33 cellular contexts compared by ENCODE assay signal in the genomic region with DNA sequence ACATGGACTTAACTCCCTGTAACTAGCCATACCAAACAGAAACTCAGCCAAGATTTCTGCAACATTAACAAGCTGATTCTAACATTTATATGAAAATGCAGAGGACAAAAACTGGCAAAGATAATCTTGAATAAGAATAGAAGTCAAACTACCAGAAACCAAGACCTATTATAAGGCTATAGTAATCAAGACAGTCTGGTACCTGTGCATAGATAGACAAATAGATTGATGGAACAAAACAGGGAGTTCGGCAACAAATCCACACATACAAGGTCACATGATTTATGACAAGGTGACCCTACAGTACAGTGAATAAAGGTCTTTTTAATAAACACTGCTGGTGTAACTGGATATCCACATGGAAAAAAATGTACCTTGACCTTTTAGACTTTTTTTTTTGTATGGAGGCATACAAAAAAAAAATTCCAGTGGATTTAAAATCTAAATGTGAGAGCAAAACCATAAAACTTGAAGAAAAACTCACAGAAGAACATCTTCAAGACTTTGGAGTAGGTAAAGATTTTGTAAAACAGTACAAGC.
"Had no signal": no experiment of that assay in that cellular context is flagged by ENCODE, and none has a peak within 500 bp of the region (broad histone marks: within the 10 kb centered on the region; RNA-seq: fewer than 3 reads in every experiment).

No MANE protein-coding gene starts in this region.

- H3K36me3 Mint-ChIP-seq: activated naive CD8-positive, alpha-beta T cell treated with anti-CD3 and anti-CD28 coated beads, Interleukin-2, amount 10 ng/mL, durations not matched to agents 7 days and 5 days had no signal

- DNase-seq: activated B cell treated with CpG ODN at 0.5 μM for 24 hours; activated CD4-positive, alpha-beta memory T cell treated with anti-CD3 and anti-CD28 coated beads, Interleukin-2, amount 10 ng/mL, durations not matched to agents 7 days and 5 days; activated CD4-positive, alpha-beta T cell treated with anti-CD3 and anti-CD28 coated beads for 4 hours; activated CD4-positive, alpha-beta T cell treated with anti-CD3 and anti-CD28 coated beads, Interleukin-2, amount 50 U/mL, for 1 hour; activated CD4-positive, CD25-positive, alpha-beta regulatory T cell treated with anti-CD3 and anti-CD28 coated beads, Interleukin-2, amount 50 U/mL, for 72 hours; activated gamma-delta T cell; activated naive CD4-positive, alpha-beta T cell treated with Interleukin-2 at 50 U/mL for 16 hours; activated naive CD8-positive, alpha-beta T cell treated with anti-CD3 and anti-CD28 coated beads, Interleukin-2, amount 10 ng/mL, durations not matched to agents 7 days and 5 days; activated T-cell treated with anti-CD3 and anti-CD28 coated beads, Interleukin-2, amount 50 U/mL, for 1 hour; activated T-cell treated with anti-CD3 and anti-CD28 coated beads, Interleukin-2, amount 50 U/mL, for 72 hours; amygdala; KG1; NCI-H1092 treated with DMSO at 0.1 percent for 48 hours; NCI-H1417; NCI-H1694; NCI-H1930; NCI-H2081 treated with DMSO at 0.1 percent for 48 hours; NCI-H345; NCI-H524 treated with DMSO at 0.1 percent for 48 hours; OCI-M1; Right ventricle myocardium superior; SJCRH30; SW 1271; T-helper 1 cell; T-helper 2 cell; T-helper 9 cell had no signal

- H3K4me1 ChIP-seq: ascending aorta, SJCRH30 had no signal

- H3K27ac Mint-ChIP-seq: activated B cell treated with CpG ODN at 0.5 μM for 24 hours; activated CD4-positive, alpha-beta memory T cell treated with anti-CD3 and anti-CD28 coated beads, Interleukin-2, amount 10 ng/mL, durations not matched to agents 7 days and 5 days; activated naive CD4-positive, alpha-beta T cell treated with anti-CD3 and anti-CD28 coated beads, Interleukin-2, amount 50 U/mL, for 24 hours; activated naive CD8-positive, alpha-beta T cell treated with anti-CD3 and anti-CD28 coated beads, Interleukin-2, amount 10 ng/mL, durations not matched to agents 7 days and 5 days; activated T-cell treated with anti-CD3 and anti-CD28 coated beads, Interleukin-2, amount 50 U/mL, for 72 hours; activated T-helper 2 cell treated with anti-CD3 and anti-CD28 coated beads, Interferon-gamma antibody, Interleukin-2, Interleukin-4, amounts not matched to agents 10 μg/mL and 5 μg/mL and 100 μg/mL, durations not matched to agents 14 hours and 24 hours and 36 hours; IgD-negative memory B cell had no signal

- H3K36me3 ChIP-seq: ascending aorta, cardiac muscle cell had no signal

- H3K27me3 ChIP-seq: ascending aorta, SJCRH30 had no signal

- H3K27ac ChIP-seq: ascending aorta, cardiac muscle cell, SJCRH30, VCaP had no signal

- H3K9me3 ChIP-seq: ascending aorta, SJCRH30 had no signal

- H3K9me3 Mint-ChIP-seq: activated B cell treated with CpG ODN at 0.5 μM for 24 hours; activated CD4-positive, alpha-beta memory T cell treated with anti-CD3 and anti-CD28 coated beads, Interleukin-2, amount 10 ng/mL, durations not matched to agents 7 days and 5 days; activated naive CD4-positive, alpha-beta T cell treated with anti-CD3 and anti-CD28 coated beads, Interleukin-2, amount 50 U/mL, for 24 hours; activated naive CD8-positive, alpha-beta T cell treated with anti-CD3 and anti-CD28 coated beads, Interleukin-2, amount 10 ng/mL, durations not matched to agents 7 days and 5 days; activated T-cell treated with anti-CD3 and anti-CD28 coated beads, Interleukin-2, amount 50 U/mL, for 72 hours; activated T-helper 2 cell treated with anti-CD3 and anti-CD28 coated beads, Interferon-gamma antibody, Interleukin-2, Interleukin-4, amounts not matched to agents 10 μg/mL and 5 μg/mL and 100 μg/mL, durations not matched to agents 14 hours and 24 hours and 36 hours; central memory CD8-positive, alpha-beta T cell had no signal

- H3K4me3 Mint-ChIP-seq: activated B cell treated with CpG ODN at 0.5 μM for 24 hours; activated CD4-positive, alpha-beta memory T cell treated with anti-CD3 and anti-CD28 coated beads, Interleukin-2, amount 10 ng/mL, durations not matched to agents 7 days and 5 days; activated naive CD4-positive, alpha-beta T cell treated with anti-CD3 and anti-CD28 coated beads, Interleukin-2, amount 50 U/mL, for 24 hours; activated naive CD8-positive, alpha-beta T cell treated with anti-CD3 and anti-CD28 coated beads, Interleukin-2, amount 10 ng/mL, durations not matched to agents 7 days and 5 days; activated T-cell treated with anti-CD3 and anti-CD28 coated beads, Interleukin-2, amount 50 U/mL, for 72 hours; central memory CD8-positive, alpha-beta T cell had no signal

- H3K4me3 ChIP-seq: ascending aorta, cardiac muscle cell, SJCRH30 had no signal

- H3K27me3 Mint-ChIP-seq: central memory CD8-positive, alpha-beta T cell; IgD-negative memory B cell had no signal
